ENCODE assay signal across 1 cellular context in the genomic region with DNA sequence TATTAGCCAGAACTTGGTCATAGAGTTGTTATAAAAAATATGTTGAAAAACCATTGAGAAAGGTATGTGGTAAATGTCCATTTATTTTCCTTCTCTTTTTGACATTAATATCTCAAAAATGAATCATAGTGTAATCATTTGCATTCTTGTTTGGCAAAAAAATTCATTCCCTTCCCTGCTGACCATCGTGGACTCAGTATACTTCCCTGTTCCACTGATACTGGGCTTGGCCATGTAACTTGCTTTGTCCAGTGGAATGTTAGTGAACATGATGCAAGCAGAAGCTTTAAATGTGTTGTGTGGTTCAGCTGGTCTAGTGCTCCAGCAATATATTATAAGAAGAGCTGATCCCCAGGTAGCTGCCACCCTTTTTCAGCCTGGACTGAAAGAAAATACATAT.
TF ChIP-seq lines count a peak whose summit lies in the region.

No MANE protein-coding gene starts in this region.

TF ChIP-seq in IMR-90, 13 proteins besides CTCF, POLR2A, EP300 and RAD21 (continued from another document):
- TF ChIP-seq, protein P1, sequence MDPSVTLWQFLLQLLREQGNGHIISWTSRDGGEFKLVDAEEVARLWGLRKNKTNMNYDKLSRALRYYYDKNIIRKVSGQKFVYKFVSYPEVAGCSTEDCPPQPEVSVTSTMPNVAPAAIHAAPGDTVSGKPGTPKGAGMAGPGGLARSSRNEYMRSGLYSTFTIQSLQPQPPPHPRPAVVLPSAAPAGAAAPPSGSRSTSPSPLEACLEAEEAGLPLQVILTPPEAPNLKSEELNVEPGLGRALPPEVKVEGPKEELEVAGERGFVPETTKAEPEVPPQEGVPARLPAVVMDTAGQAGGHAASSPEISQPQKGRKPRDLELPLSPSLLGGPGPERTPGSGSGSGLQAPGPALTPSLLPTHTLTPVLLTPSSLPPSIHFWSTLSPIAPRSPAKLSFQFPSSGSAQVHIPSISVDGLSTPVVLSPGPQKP (IDR thresholded peaks at IDR 0.05; ENCODE audit: borderline replicate concordance, low read depth, low read length): no peak
- TF ChIP-seq SMC3 (IDR thresholded peaks at IDR 0.05; ENCODE audit: low read depth, low read length): no peak
- no peak for TF ChIP-seq CHD1 (IDR thresholded peaks at IDR 0.05; ENCODE audit: low read depth, low read length)
- no peak for TF ChIP-seq MXI1 (IDR thresholded peaks at IDR 0.05; ENCODE audit: borderline replicate concordance, low read depth, low read length)
- no peak for TF ChIP-seq RFX5 (IDR thresholded peaks at IDR 0.05; ENCODE audit: low read depth, low read length)
- TF ChIP-seq CEBPB (IDR thresholded peaks at IDR 0.05; ENCODE audit: low read depth, low read length): no peak
- TF ChIP-seq RCOR1 (IDR thresholded peaks at IDR 0.05; ENCODE audit: insufficient replicate concordance, low read length): no peak
